30 cellular contexts compared by ENCODE assay signal in genomic region chrX:10090319-10090718, GRCh38.
DNase-seq lines count a peak whose midpoint lies in the region; ATAC-seq, FAIRE-seq and TF ChIP-seq lines count a peak whose summit lies in the region.
"Had no signal": no experiment of that assay in that cellular context is flagged by ENCODE, and none has a peak within 500 bp of the region (broad histone marks: within the 10 kb centered on the region; RNA-seq: fewer than 3 reads in every experiment).

No MANE protein-coding gene starts in this region.

- peaks cover 10% of the 10 kb centered on the region for H3K4me1 Mint-ChIP-seq in stimulated activated effector memory CD8-positive, alpha-beta T cell treated with anti-CD3 and anti-CD28 coated beads, Interleukin-12 subunit alpha, Interleukin-12 subunit beta, amount 100 ng/mL, for 72 hours
- H3K4me1 Mint-ChIP-seq: nephron had no signal

- H4K91ac ChIP-seq in H1 (replicated peaks; ENCODE audit: insufficient read length, low read length): no peak overlapping the region
- no peak overlapping the region for H4K91ac ChIP-seq in mesenchymal stem cell (ENCODE audit: low read length)

- no peak overlapping the region for H4K5ac ChIP-seq in H1 (ENCODE audit: insufficient read length, low read depth, low read length)

- H3K9me3 ChIP-seq in A549: no peaks in the 10 kb centered on the region
- no peaks in the 10 kb centered on the region for H3K9me3 ChIP-seq in H1 (ENCODE audit: insufficient read depth in 2 of 2, low read depth in 1 of 2, low read length in 1 of 2)
- no peaks in the 10 kb centered on the region for H3K9me3 ChIP-seq in mesenchymal stem cell (ENCODE audit: control insufficient read depth, low read length)
- H3K9me3 ChIP-seq in BE2C: no peaks in the 10 kb centered on the region
- H3K9me3 ChIP-seq: SJCRH30, suprapubic skin, uterus had no signal

- CTCF ChIA-PET in A549 (lab: Yijun Ruan, JAX) (interaction anchor here (4.2 kb wide), 1 partner anchor 29 kb away, joined by 25 read pairs; no protein-coding TSS in a partner anchor), H1 (lab: Charles Lee; ENCODE audit: partially characterized antibody) (interaction anchor here (0.6 to 1.2 kb wide), 3 partner anchors 29 to 92 kb away, joined by 3 to 5 read pairs (median 4); no protein-coding TSS in a partner anchor), GM10248 (lab: Yijun Ruan, JAX) (interaction anchor here (1.0 to 2.3 kb wide), 3 partner anchors 13 to 30 kb away, joined by 3 to 6 read pairs (median 5); no protein-coding TSS in a partner anchor)

- no peak overlapping the region for H3K14ac ChIP-seq in H1 (ENCODE audit: insufficient read length)
- H3K14ac ChIP-seq in mesenchymal stem cell (ENCODE audit: low read length in 2 of 2): no peak overlapping the region

- H2BK120ac ChIP-seq in H1 (replicated peaks; ENCODE audit: low read depth, low read length) (no peak overlapping the region), mesenchymal stem cell (ENCODE audit: low read depth, low read length) (no peak overlapping the region)

- FAIRE-seq in A549 (lab: Jason Lieb, UNC) (no peak), H1 (lab: Jason Lieb, UNC) (no peak)
- FAIRE-seq: frontal cortex, GM12892 had no signal

- H2BK12ac ChIP-seq in H1 (ENCODE audit: low read depth, low read length): no peak overlapping the region
- no peak overlapping the region for H2BK12ac ChIP-seq in mesenchymal stem cell (ENCODE audit: low read length in 2 of 2)

- no peak overlapping the region for H3K27ac Mint-ChIP-seq in stimulated activated effector memory CD8-positive, alpha-beta T cell treated with anti-CD3 and anti-CD28 coated beads, Interleukin-12 subunit alpha, Interleukin-12 subunit beta, amount 100 ng/mL, for 72 hours
- H3K27ac Mint-ChIP-seq: activated T-helper 2 cell treated with anti-CD3 and anti-CD28 coated beads, Interferon-gamma antibody, Interleukin-2, Interleukin-4, amounts not matched to agents 10 μg/mL and 5 μg/mL and 100 μg/mL, durations not matched to agents 14 hours and 24 hours and 36 hours; effector memory CD8-positive, alpha-beta T cell; nephron had no signal

- H3K23ac ChIP-seq in H1 (ENCODE audit: insufficient read length) (no peak overlapping the region), mesenchymal stem cell (ENCODE audit: low read length in 2 of 2) (no peak overlapping the region)

- no peak overlapping the region for H2BK5ac ChIP-seq in H1 (ENCODE audit: low read depth, low read length)
- H2BK5ac ChIP-seq in mesenchymal stem cell (ENCODE audit: low read depth, low read length, poor library complexity, severe bottlenecking): no peak overlapping the region

- H3K4me3 Mint-ChIP-seq in stimulated activated effector memory CD8-positive, alpha-beta T cell treated with anti-CD3 and anti-CD28 coated beads, Interleukin-12 subunit alpha, Interleukin-12 subunit beta, amount 100 ng/mL, for 72 hours: no peak overlapping the region
- H3K4me3 Mint-ChIP-seq: effector memory CD8-positive, alpha-beta T cell; nephron; stimulated activated naive B cell treated with anti-CD40 and anti-IgM and Interleukin-4, amounts not matched to agents 10 μg/mL and 1 μg/mL and 100 μg/mL, for 72 hours had no signal

- TF ChIP-seq POLR2A in A549 (IDR thresholded peaks at IDR 0.05; ENCODE audit: low read length) (no peak), H1 (IDR thresholded peaks at IDR 0.05; ENCODE audit: control extremely low read depth in 1 of 2, low read depth in 2 of 2, low read length in 2 of 2) (no peak)

- H3K4me2 ChIP-seq in A549 (peak overlapping the region; percentile 36; the same call in 1 of the 3 replicates), H1 (ENCODE audit: insufficient read depth in 1 of 2, low read depth in 2 of 2, low read length in 2 of 2) (no peak overlapping the region), mesenchymal stem cell (ENCODE audit: low read length, poor library complexity, severe bottlenecking) (no peak overlapping the region)

- H3K36me3 ChIP-seq in H1 (ENCODE audit: control insufficient read depth in 2 of 4, insufficient read depth in 4 of 4, low read length in 3 of 4): peaks cover 0 to 18% (median 5%) of the 10 kb centered on the region in 4 experiments; a peak in 4 of 8 replicates
- H3K36me3 ChIP-seq in mesenchymal stem cell (ENCODE audit: control insufficient read depth in 1 of 2, insufficient read depth in 2 of 2, low read depth in 1 of 2, low read length in 2 of 2): peaks cover 14 to 15% of the 10 kb centered on the region in 2 experiments
- no peaks in the 10 kb centered on the region for H3K36me3 ChIP-seq in BE2C
- H3K36me3 ChIP-seq: SJCRH30, uterus had no signal

- no peak for ATAC-seq in A549
- no peak for ATAC-seq in stimulated activated effector memory CD8-positive, alpha-beta T cell treated with anti-CD3 and anti-CD28 coated beads, Interleukin-12 subunit alpha, Interleukin-12 subunit beta, amount 100 ng/mL, for 72 hours
- ATAC-seq: effector memory CD8-positive, alpha-beta T cell; stimulated activated naive B cell treated with anti-CD40 and anti-IgM and Interleukin-4, amounts not matched to agents 10 μg/mL and 1 μg/mL and 100 μg/mL, for 72 hours had no signal

- no peak overlapping the region for H2BK20ac ChIP-seq in H1 (ENCODE audit: low read length)

- H3K9ac ChIP-seq in H1 (replicated peaks in 1 of 4; ENCODE audit: extremely low read depth in 1 of 4, low read depth in 3 of 4, low read length in 3 of 4) (no peak overlapping the region), mesenchymal stem cell (ENCODE audit: low read length) (no peak overlapping the region)

- H3K27me3 ChIP-seq in H1 (replicated peaks in 1 of 4; ENCODE audit: control insufficient read depth in 3 of 4, extremely low read depth in 1 of 4, insufficient read depth in 3 of 4, low read length in 3 of 4) (no peaks in the 10 kb centered on the region), mesenchymal stem cell (ENCODE audit: control insufficient read depth in 1 of 2, insufficient read depth in 1 of 2, low read length in 2 of 2) (no peaks in the 10 kb centered on the region), BE2C (no peaks in the 10 kb centered on the region)
- H3K27me3 ChIP-seq: cardiac muscle cell, SJCRH30, suprapubic skin, uterus had no signal

- POLR2A ChIA-PET in A549 (lab: Yijun Ruan, JAX): no interaction called here
- POLR2A ChIA-PET in H1 (lab: Charles Lee; ENCODE audit: partially characterized antibody): interaction anchor here (0.6 kb wide), 1 partner anchor 11 kb away, joined by 3 read pairs; no protein-coding TSS in a partner anchor
- POLR2A ChIA-PET in GM10248 (lab: Yijun Ruan, JAX): no interaction called here

- peak overlapping the region; percentile 53 to 70; a peak in 2 of 6 replicates for H3K27ac ChIP-seq in A549
- H3K27ac ChIP-seq in H1 (ENCODE audit: low read depth, low read length): no peak overlapping the region
- no peak overlapping the region for H3K27ac ChIP-seq in mesenchymal stem cell (ENCODE audit: low read length, poor library complexity, severe bottlenecking)
- H3K27ac ChIP-seq: cardiac muscle cell, HL-60, SJCRH30, skin epidermis, suprapubic skin, uterus had no signal

- TF ChIP-seq RAD21 in A549 (conservative IDR thresholded peaks at IDR 0.05 in 1 of 2, IDR thresholded peaks at IDR 0.05 in 1 of 2): no peak
- no peak for TF ChIP-seq RAD21 in H1 (IDR thresholded peaks at IDR 0.05 in 1 of 2, conservative IDR thresholded peaks at IDR 0.05 in 1 of 2; ENCODE audit: low read depth in 2 of 2, low read length in 2 of 2)

- 92% methylated on average over 11 of the region's 11 CpGs for WGBS in A549 (ENCODE audit: missing lambda C conversion rate)
- whole genome bisulfite sequencing in H1 (ENCODE audit: extremely low coverage in 1 of 2, insufficient coverage in 1 of 2, insufficient read length in 1 of 2, insufficient replicate concordance in 2 of 2, low coverage in 1 of 2, low lambda C conversion rate in 2 of 2, missing lambda C conversion rate in 1 of 2), 2 experiments: 97% methylated on average over 9 of the region's 11 CpGs; no CpG with 5 or more reads in 1 of the 2 experiments
- WGBS in mesenchymal stem cell: 49% methylated on average over 10 of the region's 11 CpGs

- no peak overlapping the region for H3K4me3 ChIP-seq in A549
- H3K4me3 ChIP-seq in H1 (ENCODE audit: extremely low read depth in 1 of 4, insufficient read depth in 2 of 4, low read depth in 3 of 4, low read length in 4 of 4): no peak overlapping the region
- no peak overlapping the region for H3K4me3 ChIP-seq in mesenchymal stem cell (ENCODE audit: insufficient read depth in 1 of 2, low read depth in 1 of 2, low read length in 2 of 2)
- no peak overlapping the region for H3K4me3 ChIP-seq in BE2C (ENCODE audit: low read depth, low read length)
- H3K4me3 ChIP-seq: cardiac muscle cell, SJCRH30, skin epidermis, suprapubic skin, uterus had no signal

- H3K79me1 ChIP-seq in H1 (ENCODE audit: low read depth, low read length): no peaks in the 10 kb centered on the region
- H3K79me1 ChIP-seq in mesenchymal stem cell (replicated peaks; ENCODE audit: low read length, poor library complexity, severe bottlenecking): peaks cover 5% of the 10 kb centered on the region

- no peak for DNase-seq in A549 (ENCODE audit: low read depth in 1 of 2, low spot score in 1 of 2)
- peak; percentile 53 for DNase-seq in NCI-H226
- DNase-seq in H1 (ENCODE audit: low read depth in 1 of 2, low spot score in 2 of 2): no peak
- DNase-seq in mesenchymal stem cell: peak; percentile 40
- no peak for DNase-seq in GM10248 (ENCODE audit: extremely low spot score)
- no peak for DNase-seq in BE2C
- DNase-seq in stimulated activated effector memory CD8-positive, alpha-beta T cell treated with anti-CD3 and anti-CD28 coated beads, Interleukin-12 subunit alpha, Interleukin-12 subunit beta, amount 100 ng/mL, for 72 hours (ENCODE audit: low spot score in 2 of 2): no peak
- DNase-seq in islet precursor cell: no peak
- DNase-seq: activated CD4-positive, alpha-beta T cell treated with anti-CD3 and anti-CD28 coated beads for 4 hours; activated naive CD4-positive, alpha-beta T cell treated with anti-CD3 and anti-CD28 coated beads, Interleukin-2, amount 50 U/mL, for 16 hours; activated T-cell treated with anti-CD3 and anti-CD28 coated beads for 4 hours; effector memory CD8-positive, alpha-beta T cell; HCEC 1CT; Karpas-422; MV-4-11; NCI-H2107; retina; RPMI8226; SJCRH30; stimulated activated naive B cell treated with anti-CD40 and anti-IgM and Interleukin-4, amounts not matched to agents 10 μg/mL and 1 μg/mL and 100 μg/mL, for 72 hours; T-helper 9 cell; uterus had no signal

- no peaks in the 10 kb centered on the region for H3K23me2 ChIP-seq in H1 (ENCODE audit: low read depth, low read length)

- no peak overlapping the region for H3K4ac ChIP-seq in H1 (replicated peaks; ENCODE audit: insufficient read length, low read depth, low read length)
- no peak overlapping the region for H3K4ac ChIP-seq in mesenchymal stem cell (ENCODE audit: low read depth in 1 of 2, low read length in 2 of 2)

- no peak overlapping the region for H2AK5ac ChIP-seq in H1 (ENCODE audit: low read depth, low read length)
- no peak overlapping the region for H2AK5ac ChIP-seq in mesenchymal stem cell (ENCODE audit: low read length, severe bottlenecking)

- TF ChIP-seq CTCF in A549 (IDR thresholded peaks at IDR 0.05) (no peak), H1 (IDR thresholded peaks at IDR 0.05; ENCODE audit: control extremely low read depth in 1 of 3, insufficient read depth in 1 of 3, low read depth in 1 of 3, low read length in 3 of 3) (no peak), GM10248 (IDR thresholded peaks at IDR 0.05; ENCODE audit: control extremely low read depth, extremely low read depth, low read depth, missing control alignments) (no peak), BE2C (IDR thresholded peaks at IDR 0.05; ENCODE audit: low read depth, low read length) (no peak)

- no peak overlapping the region for H2AFZ ChIP-seq in H1 (ENCODE audit: low read length)
- H2AFZ ChIP-seq in mesenchymal stem cell (ENCODE audit: low read depth, low read length): no peak overlapping the region

- H2BK15ac ChIP-seq in H1 (ENCODE audit: low read length): no peak overlapping the region
- no peak overlapping the region for H2BK15ac ChIP-seq in mesenchymal stem cell (ENCODE audit: low read depth, poor library complexity, severe bottlenecking)

- no peaks in the 10 kb centered on the region for H3K79me2 ChIP-seq in H1 (ENCODE audit: control insufficient read depth in 1 of 2, insufficient read depth in 2 of 2, low read length in 2 of 2)

- no peak overlapping the region for H3K18ac ChIP-seq in H1 (ENCODE audit: extremely low read depth, low read length)
- no peak overlapping the region for H3K18ac ChIP-seq in mesenchymal stem cell (ENCODE audit: low read depth in 1 of 2, low read length in 2 of 2)

- H3K56ac ChIP-seq in H1 (replicated peaks; ENCODE audit: insufficient read length, low read depth, low read length): no peak overlapping the region

- H3K4me1 ChIP-seq in A549: peaks cover 21% of the 10 kb centered on the region
- no peaks in the 10 kb centered on the region for H3K4me1 ChIP-seq in H1 (replicated peaks in 1 of 4; ENCODE audit: control insufficient read depth in 3 of 4, insufficient read depth in 4 of 4, low read length in 3 of 4)
- peaks cover 4% of the 10 kb centered on the region for H3K4me1 ChIP-seq in mesenchymal stem cell (ENCODE audit: control insufficient read depth, insufficient read depth, low read depth, low read length)
- H3K4me1 ChIP-seq in BE2C: no peaks in the 10 kb centered on the region
- H3K4me1 ChIP-seq: SJCRH30, uterus had no signal

- no peaks in the 10 kb centered on the region for H4K20me1 ChIP-seq in H1 (replicated peaks in 1 of 2; ENCODE audit: control insufficient read depth in 1 of 2, insufficient read depth in 2 of 2, low read length in 2 of 2)

- H4K8ac ChIP-seq in H1 (ENCODE audit: extremely low read depth, insufficient read depth, low read length) (no peak overlapping the region), mesenchymal stem cell (ENCODE audit: low read length) (no peak overlapping the region)

- peaks cover 23% of the 10 kb centered on the region for H3K36me3 Mint-ChIP-seq in stimulated activated effector memory CD8-positive, alpha-beta T cell treated with anti-CD3 and anti-CD28 coated beads, Interleukin-12 subunit alpha, Interleukin-12 subunit beta, amount 100 ng/mL, for 72 hours

- TF ChIP-seq EP300 in A549 (IDR thresholded peaks at IDR 0.05) (no peak), H1 (IDR thresholded peaks at IDR 0.05; ENCODE audit: borderline replicate concordance in 1 of 2, low read depth in 2 of 2, low read length in 2 of 2) (no peak)

- H3K9me3 Mint-ChIP-seq in stimulated activated effector memory CD8-positive, alpha-beta T cell treated with anti-CD3 and anti-CD28 coated beads, Interleukin-12 subunit alpha, Interleukin-12 subunit beta, amount 100 ng/mL, for 72 hours: no peaks in the 10 kb centered on the region
- H3K9me3 Mint-ChIP-seq: activated T-helper 2 cell treated with anti-CD3 and anti-CD28 coated beads, Interferon-gamma antibody, Interleukin-2, Interleukin-4, amounts not matched to agents 10 μg/mL and 5 μg/mL and 100 μg/mL, durations not matched to agents 14 hours and 24 hours and 36 hours; effector memory CD8-positive, alpha-beta T cell; nephron; stimulated activated naive B cell treated with anti-CD40 and anti-IgM and Interleukin-4, amounts not matched to agents 10 μg/mL and 1 μg/mL and 100 μg/mL, for 72 hours had no signal

Comparison
In these comparisons a context has a peak if more than half of its experiments do, and no peak if none do; other contexts are left out.
1. DNase-seq: peak in NCI-H226 (single experiment) and mesenchymal stem cell (single experiment); none in A549 (0 of 2), H1 (0 of 2), GM10248 (single experiment), BE2C (single experiment), stimulated activated effector memory CD8-positive, alpha-beta T cell treated with anti-CD3 and anti-CD28 coated beads, Interleukin-12 subunit alpha, Interleukin-12 subunit beta, amount 100 ng/mL, for 72 hours (0 of 2) and islet precursor cell (single experiment).
2. H3K27ac ChIP-seq: peak in A549 (2 of 2); none in H1 (single experiment) and mesenchymal stem cell (single experiment).
3. Of the 18 proteins assayed by ChIP-seq in both H1 and A549: peak only in H1: none; only in A549: none; in both: CEBPB; in neither: 17.